2 cellular contexts compared by ENCODE assay signal in the genomic region with DNA sequence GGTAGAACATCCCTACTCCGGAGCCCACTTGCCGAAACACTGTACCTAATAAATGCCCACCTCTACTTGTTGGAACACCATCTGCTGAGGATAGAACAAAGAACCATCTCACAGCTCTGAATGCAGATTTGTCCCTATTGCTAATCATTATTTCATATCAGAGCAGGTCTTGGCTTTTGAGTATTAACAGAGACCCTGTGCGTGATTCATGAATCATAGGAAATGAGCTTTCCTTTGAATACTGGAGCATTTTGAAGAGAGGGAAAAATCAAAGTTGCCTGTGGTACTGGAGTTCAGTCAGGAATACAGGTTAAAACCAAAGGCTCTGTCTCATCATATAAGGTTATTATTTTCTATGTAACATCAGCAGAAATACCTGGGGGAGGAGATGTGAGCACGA.
TF ChIP-seq lines count a peak whose summit lies in the region.

No MANE protein-coding gene starts in this region.

TF ChIP-seq in IMR-90, 13 proteins besides CTCF, POLR2A, EP300 and RAD21 (continued from another document):
- TF ChIP-seq, protein P1, sequence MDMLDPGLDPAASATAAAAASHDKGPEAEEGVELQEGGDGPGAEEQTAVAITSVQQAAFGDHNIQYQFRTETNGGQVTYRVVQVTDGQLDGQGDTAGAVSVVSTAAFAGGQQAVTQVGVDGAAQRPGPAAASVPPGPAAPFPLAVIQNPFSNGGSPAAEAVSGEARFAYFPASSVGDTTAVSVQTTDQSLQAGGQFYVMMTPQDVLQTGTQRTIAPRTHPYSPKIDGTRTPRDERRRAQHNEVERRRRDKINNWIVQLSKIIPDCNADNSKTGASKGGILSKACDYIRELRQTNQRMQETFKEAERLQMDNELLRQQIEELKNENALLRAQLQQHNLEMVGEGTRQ (IDR thresholded peaks at IDR 0.05; ENCODE audit: low read depth, low read length) = no peak
- no peak for TF ChIP-seq CEBPB (IDR thresholded peaks at IDR 0.05; ENCODE audit: low read depth, low read length)
- no peak for TF ChIP-seq MXI1 (IDR thresholded peaks at IDR 0.05; ENCODE audit: borderline replicate concordance, low read depth, low read length)
- TF ChIP-seq NFE2L2 (IDR thresholded peaks at IDR 0.05; ENCODE audit: low read depth, low read length) = no peak
- TF ChIP-seq MAZ (IDR thresholded peaks at IDR 0.05; ENCODE audit: borderline replicate concordance, low read depth, low read length) = no peak
- no peak for TF ChIP-seq SMC3 (IDR thresholded peaks at IDR 0.05; ENCODE audit: low read depth, low read length)

TF ChIP-seq in SK-N-SH, 30 proteins besides CTCF, POLR2A, EP300 and RAD21 (continued from another document):
- TF ChIP-seq FOXJ3 (CRISPR knock-in tag; IDR thresholded peaks at IDR 0.05) = no peak
- TF ChIP-seq NFIC (IDR thresholded peaks at IDR 0.05; ENCODE audit: borderline replicate concordance) = no peak
- TF ChIP-seq TCF12 (IDR thresholded peaks at IDR 0.05) = peak; percentile 87
TF ChIP-seq in SK-N-SH: peak in this region for 4.
